In the genomic region with DNA sequence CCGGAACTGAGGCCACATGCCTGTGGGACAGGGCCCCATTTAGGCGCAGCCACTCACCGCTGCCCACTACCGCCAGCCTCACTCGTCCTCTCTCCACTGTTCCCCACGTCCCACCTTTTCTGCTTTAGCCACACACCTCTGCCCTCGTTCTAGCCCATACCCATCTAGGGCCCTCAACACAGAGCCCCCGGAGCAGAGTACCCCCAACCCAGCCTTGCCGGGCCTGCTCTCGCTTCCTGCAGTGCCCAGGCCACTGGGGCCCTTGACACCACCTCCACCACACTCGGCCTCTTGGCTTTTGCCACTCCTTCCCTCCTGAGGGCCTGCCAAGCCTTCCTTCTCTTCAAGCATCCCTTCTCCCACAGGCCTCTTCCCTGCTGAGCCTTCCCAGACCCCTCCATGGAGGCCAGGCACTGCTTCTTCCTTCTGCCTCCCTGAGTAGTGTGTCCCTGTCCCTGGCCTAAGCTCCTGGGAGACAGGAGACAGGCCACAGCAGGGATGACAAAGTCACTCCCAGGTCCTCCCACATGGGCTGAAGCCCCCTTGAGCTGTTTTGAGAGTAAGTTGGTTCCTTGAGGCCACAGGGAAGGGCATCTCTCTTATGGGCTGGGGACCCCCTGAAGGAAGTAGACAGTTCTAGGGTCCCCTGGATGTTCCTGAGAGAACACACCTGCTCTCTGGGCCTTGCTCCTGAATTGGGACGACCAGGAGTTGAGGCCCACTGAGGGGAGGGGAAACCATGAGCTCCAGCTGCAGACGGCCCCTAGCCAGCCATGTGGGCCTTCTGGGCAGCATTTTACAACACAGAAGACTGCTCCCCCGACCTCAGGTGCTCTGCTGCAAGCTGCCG, we compare ENCODE assay signal across 26 cellular contexts. TPM values are rescaled to one million over a fixed set of nuclear protein-coding genes. Genes with fewer than 3 reads are reported as not detected.
DNase-seq lines count a peak whose midpoint lies in the region; ATAC-seq and TF ChIP-seq lines count a peak whose summit lies in the region.
"Had no signal": no experiment of that assay in that cellular context is flagged by ENCODE, and none has a peak within 500 bp of the region (broad histone marks: within the 10 kb centered on the region; RNA-seq: fewer than 3 reads in every experiment).

No MANE protein-coding gene starts in this region.

- no peak for ATAC-seq in activated naive CD8-positive, alpha-beta T cell treated with anti-CD3 and anti-CD28 coated beads, Interleukin-2, amount 10 ng/mL, durations not matched to agents 7 days and 5 days (ENCODE audit: low read depth)
- ATAC-seq in RWPE2 (ENCODE audit: low read depth) (no peak), GM18511 (IDR thresholded peaks at IDR 0.05; ENCODE audit: unreplicated experiment) (no peak)
- ATAC-seq: activated CD8-positive, alpha-beta T cell treated with anti-CD3 and anti-CD28 coated beads, Interleukin-2, amount 10 ng/mL, durations not matched to agents 7 days and 5 days; body of pancreas; effector memory CD8-positive, alpha-beta T cell; right cardiac atrium had no signal

- no peaks in the 10 kb centered on the region for H3K27me3 ChIP-seq in RWPE2 (ENCODE audit: insufficient read depth, poor library complexity, severe bottlenecking)
- H3K27me3 ChIP-seq in transverse colon: peaks cover 12% of the 10 kb centered on the region
- no peaks in the 10 kb centered on the region for H3K27me3 ChIP-seq in effector memory CD4-positive, alpha-beta T cell (replicated peaks; ENCODE audit: control insufficient read depth, insufficient read depth, low read length, poor library complexity, severe bottlenecking)
- H3K27me3 ChIP-seq: body of pancreas, testis had no signal

- TF ChIP-seq CTCF in RWPE2 (IDR thresholded peaks at IDR 0.05; ENCODE audit: poor library complexity, severe bottlenecking) (no peak), neural crest cell (conservative IDR thresholded peaks at IDR 0.05) (no peak), transverse colon (IDR thresholded peaks at IDR 0.05) (no peak)

- in situ Hi-C loops in transverse colon (cut with MboI; ENCODE audit: low pct_ligation_motif_present in 1 of 4, low pct_unique_long_range_greater_than_20kb in 1 of 4, low sequenced_read_pairs in 3 of 4): loop anchor here (5.0 to 25.0 kb wide), 7 partner anchors 149 to 649 kb away; partner anchors contain the start of gene MYL3 (in 1 of the 4)

- TF ChIP-seq EP300 in transverse colon (IDR thresholded peaks at IDR 0.05; ENCODE audit: low read depth): no peak

- H3K4me1 ChIP-seq in RWPE2 (ENCODE audit: insufficient read depth, poor library complexity, severe bottlenecking) (peaks cover 3% of the 10 kb centered on the region), transverse colon (no peaks in the 10 kb centered on the region)
- no peaks in the 10 kb centered on the region for H3K4me1 ChIP-seq in effector memory CD4-positive, alpha-beta T cell (ENCODE audit: control insufficient read depth, insufficient read depth, low read length, poor library complexity, severe bottlenecking)
- H3K4me1 ChIP-seq: body of pancreas, testis had no signal

- no peaks in the 10 kb centered on the region for H3K36me3 ChIP-seq in RWPE2 (ENCODE audit: low read depth)
- H3K36me3 ChIP-seq in transverse colon: no peaks in the 10 kb centered on the region
- no peaks in the 10 kb centered on the region for H3K36me3 ChIP-seq in effector memory CD4-positive, alpha-beta T cell (ENCODE audit: control insufficient read depth, insufficient read depth, low read length)
- H3K36me3 ChIP-seq: esophagus muscularis mucosa had no signal

- no peaks in the 10 kb centered on the region for H3K4me1 Mint-ChIP-seq in activated naive CD8-positive, alpha-beta T cell treated with anti-CD3 and anti-CD28 coated beads, Interleukin-2, amount 10 ng/mL, durations not matched to agents 7 days and 5 days
- H3K4me1 Mint-ChIP-seq in activated naive CD8-positive, alpha-beta T cell treated with anti-CD3 and anti-CD28 coated beads for 36 hours: peaks cover 2% of the 10 kb centered on the region
- peaks cover 5% of the 10 kb centered on the region for H3K4me1 Mint-ChIP-seq in neural crest cell
- H3K4me1 Mint-ChIP-seq: activated naive CD8-positive, alpha-beta T cell treated with anti-CD3 and anti-CD28 coated beads, Interleukin-2, amount 50 U/mL, for 24 hours had no signal

- TF ChIP-seq POLR2A in transverse colon (IDR thresholded peaks at IDR 0.05): no peak

- H3K9me3 Mint-ChIP-seq in activated naive CD8-positive, alpha-beta T cell treated with anti-CD3 and anti-CD28 coated beads, Interleukin-2, amount 10 ng/mL, durations not matched to agents 7 days and 5 days: no peaks in the 10 kb centered on the region
- no peaks in the 10 kb centered on the region for H3K9me3 Mint-ChIP-seq in activated naive CD8-positive, alpha-beta T cell treated with anti-CD3 and anti-CD28 coated beads for 36 hours
- H3K9me3 Mint-ChIP-seq in neural crest cell: no peaks in the 10 kb centered on the region
- H3K9me3 Mint-ChIP-seq: activated naive CD8-positive, alpha-beta T cell treated with anti-CD3 and anti-CD28 coated beads, Interleukin-2, amount 50 U/mL, for 24 hours; effector memory CD8-positive, alpha-beta T cell; T-helper 1 cell treated with Interleukin-12 subunit alpha and Interleukin-12 subunit beta and Interleukin-4 antibody, amounts not matched to agents 30 μg/mL and 1 μg/mL, for 36 hours had no signal

- intact Hi-C loops in transverse colon (cut with DNase I; ENCODE audit: low total_unique reads): no loop called here

- POLR2A ChIA-PET in activated naive CD8-positive, alpha-beta T cell treated with anti-CD3 and anti-CD28 coated beads, Interleukin-2, amount 10 ng/mL, durations not matched to agents 7 days and 5 days (lab: Charles Lee): no interaction called here

- H3K4me3 ChIP-seq in RWPE2 (ENCODE audit: severe bottlenecking) (no peak overlapping the region), transverse colon (no peak overlapping the region)
- H3K4me3 ChIP-seq in effector memory CD4-positive, alpha-beta T cell (ENCODE audit: insufficient read depth, low read depth, low read length, poor library complexity, severe bottlenecking): no peak overlapping the region
- H3K4me3 ChIP-seq: body of pancreas, esophagus muscularis mucosa, testis had no signal

- no peak overlapping the region for H3K27ac ChIP-seq in RWPE2 (ENCODE audit: poor library complexity, severe bottlenecking)
- no peak overlapping the region for H3K27ac ChIP-seq in transverse colon
- H3K27ac ChIP-seq in effector memory CD4-positive, alpha-beta T cell (ENCODE audit: insufficient read depth, low read length, poor library complexity, severe bottlenecking): no peak overlapping the region
- H3K27ac ChIP-seq: body of pancreas, C4-2B, esophagus muscularis mucosa, testis had no signal

- H3K9me3 ChIP-seq in RWPE2 (ENCODE audit: severe bottlenecking) (no peaks in the 10 kb centered on the region), transverse colon (no peaks in the 10 kb centered on the region)
- no peaks in the 10 kb centered on the region for H3K9me3 ChIP-seq in effector memory CD4-positive, alpha-beta T cell (ENCODE audit: control insufficient read depth, low read length)
- H3K9me3 ChIP-seq: body of pancreas, esophagus muscularis mucosa, testis had no signal

- no peak overlapping the region for H3K4me3 Mint-ChIP-seq in activated naive CD8-positive, alpha-beta T cell treated with anti-CD3 and anti-CD28 coated beads, Interleukin-2, amount 10 ng/mL, durations not matched to agents 7 days and 5 days
- H3K4me3 Mint-ChIP-seq in activated naive CD8-positive, alpha-beta T cell treated with anti-CD3 and anti-CD28 coated beads for 36 hours: no peak overlapping the region
- H3K4me3 Mint-ChIP-seq in neural crest cell: no peak overlapping the region
- H3K4me3 Mint-ChIP-seq: activated CD8-positive, alpha-beta T cell treated with anti-CD3 and anti-CD28 coated beads, Interleukin-2, amount 10 ng/mL, durations not matched to agents 7 days and 5 days; activated naive CD8-positive, alpha-beta T cell treated with anti-CD3 and anti-CD28 coated beads, Interleukin-2, amount 50 U/mL, for 24 hours; effector memory CD8-positive, alpha-beta T cell; T-helper 1 cell treated with Interleukin-12 subunit alpha and Interleukin-12 subunit beta and Interleukin-4 antibody, amounts not matched to agents 30 μg/mL and 1 μg/mL, for 36 hours had no signal

- DNase-seq in activated naive CD8-positive, alpha-beta T cell treated with anti-CD3 and anti-CD28 coated beads, Interleukin-2, amount 10 ng/mL, durations not matched to agents 7 days and 5 days: no peak
- DNase-seq in activated naive CD8-positive, alpha-beta T cell treated with anti-CD3 and anti-CD28 coated beads for 36 hours: no peak
- DNase-seq in RWPE2 (ENCODE audit: low spot score) (peak; percentile 30), neural crest cell (ENCODE audit: low read depth, low spot score) (no peak), transverse colon (peak; percentile 1)
- DNase-seq in effector memory CD4-positive, alpha-beta T cell: no peak
- no peak for DNase-seq in stimulated activated CD4-positive, alpha-beta T cell treated with anti-CD3 and anti-CD28 coated beads, Interleukin-4, amount 100 ng/mL, for 1 hour
- DNase-seq: activated CD8-positive, alpha-beta T cell treated with anti-CD3 and anti-CD28 coated beads, Interleukin-2, amount 10 ng/mL, durations not matched to agents 7 days and 5 days; activated naive CD8-positive, alpha-beta T cell treated with anti-CD3 and anti-CD28 coated beads, Interleukin-2, amount 50 U/mL, for 24 hours; effector memory CD8-positive, alpha-beta T cell; EL; GOT3; kidney glomerular epithelial cell; NCI-H2081; PC-3; stimulated activated CD8-positive, alpha-beta memory T cell treated with anti-CD3 and anti-CD28 coated beads, Interleukin-4, amount 100 ng/mL, for 48 hours had no signal

- H3K27me3 Mint-ChIP-seq in activated naive CD8-positive, alpha-beta T cell treated with anti-CD3 and anti-CD28 coated beads, Interleukin-2, amount 10 ng/mL, durations not matched to agents 7 days and 5 days: peaks cover 8% of the 10 kb centered on the region
- peaks cover 5% of the 10 kb centered on the region for H3K27me3 Mint-ChIP-seq in activated naive CD8-positive, alpha-beta T cell treated with anti-CD3 and anti-CD28 coated beads for 36 hours
- H3K27me3 Mint-ChIP-seq in neural crest cell (ENCODE audit: low read depth): no peaks in the 10 kb centered on the region

- peak overlapping the region; percentile 19 for H3K27ac Mint-ChIP-seq in activated naive CD8-positive, alpha-beta T cell treated with anti-CD3 and anti-CD28 coated beads, Interleukin-2, amount 10 ng/mL, durations not matched to agents 7 days and 5 days
- no peak overlapping the region for H3K27ac Mint-ChIP-seq in activated naive CD8-positive, alpha-beta T cell treated with anti-CD3 and anti-CD28 coated beads for 36 hours
- H3K27ac Mint-ChIP-seq in neural crest cell (ENCODE audit: unreplicated experiment): peak overlapping the region; percentile 88
- H3K27ac Mint-ChIP-seq: activated CD8-positive, alpha-beta T cell treated with anti-CD3 and anti-CD28 coated beads, Interleukin-2, amount 10 ng/mL, durations not matched to agents 7 days and 5 days; activated naive CD8-positive, alpha-beta T cell treated with anti-CD3 and anti-CD28 coated beads, Interleukin-2, amount 50 U/mL, for 24 hours; effector memory CD8-positive, alpha-beta T cell; T-helper 1 cell treated with Interleukin-12 subunit alpha and Interleukin-12 subunit beta and Interleukin-4 antibody, amounts not matched to agents 30 μg/mL and 1 μg/mL, for 36 hours had no signal

- WGBS in transverse colon (ENCODE audit: low coverage in 1 of 2), 2 donors: 79 to 84% methylated on average over 4 to 14 of the region's 15 CpGs

- H3K36me3 Mint-ChIP-seq in activated naive CD8-positive, alpha-beta T cell treated with anti-CD3 and anti-CD28 coated beads, Interleukin-2, amount 10 ng/mL, durations not matched to agents 7 days and 5 days: no peaks in the 10 kb centered on the region
- no peaks in the 10 kb centered on the region for H3K36me3 Mint-ChIP-seq in activated naive CD8-positive, alpha-beta T cell treated with anti-CD3 and anti-CD28 coated beads for 36 hours
- H3K36me3 Mint-ChIP-seq in neural crest cell (ENCODE audit: low read depth): no peaks in the 10 kb centered on the region

RNA-seq across cellular contexts. Expression of gene PRSS50, which starts 4.4 kb away (rescaled TPM):
- total RNA-seq in activated naive CD8-positive, alpha-beta T cell treated with anti-CD3 and anti-CD28 coated beads, Interleukin-2, amount 10 ng/mL, durations not matched to agents 7 days and 5 days: not detected
- total RNA-seq in activated naive CD8-positive, alpha-beta T cell treated with anti-CD3 and anti-CD28 coated beads for 36 hours: not detected
- total RNA-seq in neural crest cell (0.35 and 0.39 TPM in 2 replicates), transverse colon (under 1 TPM in 1 of 4 donors, not detected in 3; 0.14 TPM)
- total RNA-seq: activated CD8-positive, alpha-beta T cell treated with anti-CD3 and anti-CD28 coated beads, Interleukin-2, amount 10 ng/mL, durations not matched to agents 7 days and 5 days; chondrocyte; osteocyte; PC-3; SK-MEL-5 had no signal

RNA-seq across cellular contexts. Expression of gene TMIE, which starts 12.1 kb away (rescaled TPM):
- total RNA-seq in activated naive CD8-positive, alpha-beta T cell treated with anti-CD3 and anti-CD28 coated beads, Interleukin-2, amount 10 ng/mL, durations not matched to agents 7 days and 5 days: under 1 TPM; 0.36 to 0.77 TPM
- under 1 TPM; 0.41 to 0.42 TPM for total RNA-seq in activated naive CD8-positive, alpha-beta T cell treated with anti-CD3 and anti-CD28 coated beads for 36 hours
- 0.30 TPM in 1 of 2 replicates, not detected in the other for total RNA-seq in neural crest cell
- not detected for total RNA-seq in transverse colon
- total RNA-seq: body of pancreas, osteocyte had no signal

RNA-seq across cellular contexts. Expression of gene ALS2CL, which starts 19.8 kb away (rescaled TPM):
- total RNA-seq in activated naive CD8-positive, alpha-beta T cell treated with anti-CD3 and anti-CD28 coated beads, Interleukin-2, amount 10 ng/mL, durations not matched to agents 7 days and 5 days: 1 to 10 TPM; 3.6 to 4.5 TPM
- 1 to 10 TPM; 1.3 TPM for total RNA-seq in activated naive CD8-positive, alpha-beta T cell treated with anti-CD3 and anti-CD28 coated beads for 36 hours
- total RNA-seq in neural crest cell (0.16 and 0.26 TPM in 2 replicates), transverse colon (100 to 1,000 TPM in 2 of 4 donors, 10 to 100 TPM in 2; 67.5 to 212 (median 116) TPM)

Comparison
In these comparisons a context has a peak if more than half of its experiments do, and no peak if none do; other contexts are left out.
1. DNase-seq: peak in RWPE2 (single experiment) and transverse colon (single experiment); none in activated naive CD8-positive, alpha-beta T cell treated with anti-CD3 and anti-CD28 coated beads, Interleukin-2, amount 10 ng/mL, durations not matched to agents 7 days and 5 days (single experiment), activated naive CD8-positive, alpha-beta T cell treated with anti-CD3 and anti-CD28 coated beads for 36 hours (single experiment), neural crest cell (single experiment), effector memory CD4-positive, alpha-beta T cell (0 of 3) and stimulated activated CD4-positive, alpha-beta T cell treated with anti-CD3 and anti-CD28 coated beads, Interleukin-4, amount 100 ng/mL, for 1 hour (single experiment).
2. RNA of gene ALS2CL, which starts 19.8 kb away (total RNA-seq): 67.5 to 212 TPM in transverse colon; 3.6 to 4.5 TPM in activated naive CD8-positive, alpha-beta T cell treated with anti-CD3 and anti-CD28 coated beads, Interleukin-2, amount 10 ng/mL, durations not matched to agents 7 days and 5 days, 1.3 TPM in activated naive CD8-positive, alpha-beta T cell treated with anti-CD3 and anti-CD28 coated beads for 36 hours and 0.16 to 0.26 TPM in neural crest cell; every median in the first group is over 10 times any median in the second.